In the genomic region with DNA sequence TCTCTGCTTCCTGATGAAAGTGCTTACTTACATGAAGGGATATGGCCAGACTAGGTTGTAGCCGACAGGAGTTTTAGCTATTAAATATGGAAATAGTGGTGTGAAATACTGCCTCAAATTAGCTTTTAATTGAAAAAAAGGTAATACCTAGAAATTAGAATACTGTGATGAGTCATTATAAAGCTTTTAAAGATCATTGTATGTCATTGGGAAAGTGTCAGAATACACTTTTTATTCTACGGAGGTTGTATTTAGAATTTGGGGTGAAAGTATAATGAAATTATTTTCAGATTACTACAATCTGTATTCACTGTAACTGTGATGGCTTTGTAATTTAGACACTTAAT, we compare ENCODE assay signal across 7 cellular contexts. TPM values are rescaled to one million over a fixed set of nuclear protein-coding genes. Genes with fewer than 3 reads are reported as not detected.
DNase-seq lines count a peak whose midpoint lies in the region; ATAC-seq and TF ChIP-seq lines count a peak whose summit lies in the region.

No MANE protein-coding gene starts in this region.

- peak overlapping the region; percentile 72 for H3K4me3 ChIP-seq in HL-60 (replicated peaks; ENCODE audit: insufficient read depth, low read length)
- peak overlapping the region; percentile 89 for H3K4me3 ChIP-seq in iPS-15b (ENCODE audit: low read depth, low read length)

- H3K27ac ChIP-seq in HL-60 (replicated peaks) = no peak overlapping the region

- no peak overlapping the region for H3K9ac ChIP-seq in iPS-15b (ENCODE audit: low read depth, low read length)

- peak overlapping the region; percentile 95 for H3K4me3 Mint-ChIP-seq in activated T-helper 1 cell treated with anti-CD3 and anti-CD28 coated beads, Interleukin-12 subunit alpha, Interleukin-12 subunit beta, Interleukin-2, Interleukin-4 antibody, amounts not matched to agents 30 ng/mL and 10 ng/mL and 1 ng/mL, durations not matched to agents 14 hours and 24 hours and 36 hours
- H3K4me3 Mint-ChIP-seq in stimulated activated naive B cell treated with anti-CD40 and anti-IgM and Interleukin-4, amounts not matched to agents 10 μg/mL and 1 μg/mL and 100 μg/mL, for 72 hours = peak overlapping the region; percentile 90 to 92

- H3K36me3 Mint-ChIP-seq in activated T-helper 1 cell treated with anti-CD3 and anti-CD28 coated beads, Interleukin-12 subunit alpha, Interleukin-12 subunit beta, Interleukin-2, Interleukin-4 antibody, amounts not matched to agents 30 ng/mL and 10 ng/mL and 1 ng/mL, durations not matched to agents 14 hours and 24 hours and 36 hours (ENCODE audit: low read depth) = peaks cover 27% of the 10 kb centered on the region
- peaks cover 5 to 21% of the 10 kb centered on the region in 2 donors for H3K36me3 Mint-ChIP-seq in stimulated activated naive B cell treated with anti-CD40 and anti-IgM and Interleukin-4, amounts not matched to agents 10 μg/mL and 1 μg/mL and 100 μg/mL, for 72 hours

- H3K4me1 ChIP-seq in iPS-15b (ENCODE audit: control insufficient read depth, insufficient read depth, low read length) = peaks cover 6% of the 10 kb centered on the region

- H3K4me1 Mint-ChIP-seq in activated T-helper 1 cell treated with anti-CD3 and anti-CD28 coated beads, Interleukin-12 subunit alpha, Interleukin-12 subunit beta, Interleukin-2, Interleukin-4 antibody, amounts not matched to agents 30 ng/mL and 10 ng/mL and 1 ng/mL, durations not matched to agents 14 hours and 24 hours and 36 hours (ENCODE audit: low read depth) = peaks cover 37% of the 10 kb centered on the region
- H3K4me1 Mint-ChIP-seq in stimulated activated naive B cell treated with anti-CD40 and anti-IgM and Interleukin-4, amounts not matched to agents 10 μg/mL and 1 μg/mL and 100 μg/mL, for 72 hours = peaks cover 9 to 21% of the 10 kb centered on the region in 2 donors

- no peak for ATAC-seq in stimulated activated naive B cell treated with anti-CD40 and anti-IgM and Interleukin-4, amounts not matched to agents 10 μg/mL and 1 μg/mL and 100 μg/mL, for 72 hours (replicated peaks)
- ATAC-seq in HG03095 (IDR thresholded peaks at IDR 0.05; ENCODE audit: unreplicated experiment) = no peak
- no peak for ATAC-seq in HG02588 (IDR thresholded peaks at IDR 0.05; ENCODE audit: unreplicated experiment)

- H3K27me3 ChIP-seq in HL-60 (ENCODE audit: insufficient read depth, poor library complexity, severe bottlenecking) = no peaks in the 10 kb centered on the region
- no peaks in the 10 kb centered on the region for H3K27me3 ChIP-seq in iPS-15b (ENCODE audit: control insufficient read depth, insufficient read depth, low read length)

- no peaks in the 10 kb centered on the region for H3K9me3 ChIP-seq in iPS-15b (ENCODE audit: control insufficient read depth, insufficient read depth, low read length)

- DNase-seq in HL-60 (ENCODE audit: low read depth in 1 of 2, low spot score in 1 of 2) (no peak), SHP77 treated with DMSO at 0.1 percent for 48 hours (lab: John Stamatoyannopoulos, UW) (no peak)
- no peak for DNase-seq in activated T-helper 1 cell treated with anti-CD3 and anti-CD28 coated beads, Interleukin-12 subunit alpha, Interleukin-12 subunit beta, Interleukin-2, Interleukin-4 antibody, amounts not matched to agents 30 ng/mL and 10 ng/mL and 1 ng/mL, durations not matched to agents 14 hours and 24 hours and 36 hours (ENCODE audit: low spot score)
- DNase-seq in stimulated activated naive B cell treated with anti-CD40 and anti-IgM and Interleukin-4, amounts not matched to agents 10 μg/mL and 1 μg/mL and 100 μg/mL, for 72 hours = no peak

- no peaks in the 10 kb centered on the region for H3K9me3 Mint-ChIP-seq in activated T-helper 1 cell treated with anti-CD3 and anti-CD28 coated beads, Interleukin-12 subunit alpha, Interleukin-12 subunit beta, Interleukin-2, Interleukin-4 antibody, amounts not matched to agents 30 ng/mL and 10 ng/mL and 1 ng/mL, durations not matched to agents 14 hours and 24 hours and 36 hours
- H3K9me3 Mint-ChIP-seq in stimulated activated naive B cell treated with anti-CD40 and anti-IgM and Interleukin-4, amounts not matched to agents 10 μg/mL and 1 μg/mL and 100 μg/mL, for 72 hours = no peaks in the 10 kb centered on the region

- intact Hi-C loops in activated T-helper 1 cell treated with anti-CD3 and anti-CD28 coated beads, Interleukin-12 subunit alpha, Interleukin-12 subunit beta, Interleukin-2, Interleukin-4 antibody, amounts not matched to agents 30 ng/mL and 10 ng/mL and 1 ng/mL, durations not matched to agents 14 hours and 24 hours and 36 hours (cut with micrococcal nuclease) = loop anchor here (1.0 to 2.0 kb wide), 5 partner anchors 9 to 190 kb away; no protein-coding TSS in a partner anchor

- H3K27ac Mint-ChIP-seq in activated T-helper 1 cell treated with anti-CD3 and anti-CD28 coated beads, Interleukin-12 subunit alpha, Interleukin-12 subunit beta, Interleukin-2, Interleukin-4 antibody, amounts not matched to agents 30 ng/mL and 10 ng/mL and 1 ng/mL, durations not matched to agents 14 hours and 24 hours and 36 hours = peak overlapping the region; percentile 95
- peak overlapping the region; percentile 98 for H3K27ac Mint-ChIP-seq in stimulated activated naive B cell treated with anti-CD40 and anti-IgM and Interleukin-4, amounts not matched to agents 10 μg/mL and 1 μg/mL and 100 μg/mL, for 72 hours

- peaks cover 16% of the 10 kb centered on the region for H3K36me3 ChIP-seq in iPS-15b (ENCODE audit: control insufficient read depth, insufficient read depth, low read length)

- no peaks in the 10 kb centered on the region for H3K27me3 Mint-ChIP-seq in activated T-helper 1 cell treated with anti-CD3 and anti-CD28 coated beads, Interleukin-12 subunit alpha, Interleukin-12 subunit beta, Interleukin-2, Interleukin-4 antibody, amounts not matched to agents 30 ng/mL and 10 ng/mL and 1 ng/mL, durations not matched to agents 14 hours and 24 hours and 36 hours (ENCODE audit: insufficient read depth)
- H3K27me3 Mint-ChIP-seq in stimulated activated naive B cell treated with anti-CD40 and anti-IgM and Interleukin-4, amounts not matched to agents 10 μg/mL and 1 μg/mL and 100 μg/mL, for 72 hours = no peaks in the 10 kb centered on the region

- no peak for TF ChIP-seq CTCF in HL-60 (IDR thresholded peaks at IDR 0.05; ENCODE audit: insufficient read depth, low read length)

RNA-seq across cellular contexts. Expression of a gene that starts 2.2 kb away (rescaled TPM):
- total RNA-seq in activated T-helper 1 cell treated with anti-CD3 and anti-CD28 coated beads, Interleukin-12 subunit alpha, Interleukin-12 subunit beta, Interleukin-2, Interleukin-4 antibody, amounts not matched to agents 30 ng/mL and 10 ng/mL and 1 ng/mL, durations not matched to agents 14 hours and 24 hours and 36 hours = 80.0 and 84.7 TPM in 2 replicates
